In the genomic region with DNA sequence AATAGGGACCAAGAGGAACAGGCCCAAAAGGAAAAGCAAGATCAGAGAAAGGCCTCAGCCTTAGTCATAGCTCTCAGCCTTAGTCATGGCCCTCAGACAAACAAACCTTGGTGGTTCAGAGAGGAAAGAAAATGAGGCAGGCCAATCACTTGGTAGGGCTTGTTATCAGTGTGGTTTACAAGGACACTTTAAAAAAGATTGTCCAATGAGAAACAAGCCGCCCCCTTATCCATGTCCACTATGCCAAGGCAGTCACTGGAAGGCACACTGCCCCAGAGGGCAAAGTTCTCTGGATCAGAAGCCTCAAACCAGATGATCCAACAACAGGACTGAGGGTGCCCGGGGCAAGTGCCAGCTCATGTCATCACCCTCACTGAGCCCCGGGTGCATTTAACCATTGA, we compare ENCODE assay signal across 8 cellular contexts.
DNase-seq lines count a peak whose midpoint lies in the region; ATAC-seq, FAIRE-seq and TF ChIP-seq lines count a peak whose summit lies in the region.
"Not testable (repeated sequence)": the region's sequence is repeated elsewhere in the genome, so short reads cannot be mapped to it uniquely, and the experiment has no call there.

No MANE protein-coding gene starts in this region.

- POLR2A ChIA-PET in AG04450 (lab: Yijun Ruan, JAX) = interaction anchor here (0.6 kb wide), 1 partner anchor 10 kb away, joined by 3 read pairs; no protein-coding TSS in a partner anchor
- POLR2A ChIA-PET in HCT116 (lab: Charles Lee) = interaction anchor here (0.7 kb wide), 1 partner anchor 81 kb away, joined by 4 read pairs; no protein-coding TSS in a partner anchor
- POLR2A ChIA-PET in activated CD4-positive, alpha-beta memory T cell treated with anti-CD3 and anti-CD28 coated beads, Interleukin-2, amount 10 ng/mL, durations not matched to agents 7 days and 5 days (lab: Charles Lee) = not testable (repeated sequence)

- H3K4me2 ChIP-seq in HCT116 (ENCODE audit: low read length) = peak overlapping the region; percentile 31
- peak overlapping the region; percentile 46 for H3K4me2 ChIP-seq in astrocyte (ENCODE audit: low read length)

- H4K20me1 ChIP-seq in HCT116 (ENCODE audit: insufficient read depth); astrocyte (ENCODE audit: insufficient read depth, low read length): not testable (repeated sequence)

- not testable (repeated sequence) for H3K4me1 Mint-ChIP-seq in activated CD4-positive, alpha-beta memory T cell treated with anti-CD3 and anti-CD28 coated beads, Interleukin-2, amount 10 ng/mL, durations not matched to agents 7 days and 5 days; astrocyte (ENCODE audit: low read depth, unreplicated experiment)

- not testable (repeated sequence) for H3K9ac ChIP-seq in HCT116 (ENCODE audit: low read length); astrocyte (ENCODE audit: low read length)

- not testable (repeated sequence) for H2AFZ ChIP-seq in HCT116 (ENCODE audit: low read depth, low read length, poor library complexity, severe bottlenecking)
- peak overlapping the region; percentile 10 for H2AFZ ChIP-seq in astrocyte (ENCODE audit: low read depth, low read length)

- not testable (repeated sequence) for DNase-seq in AG04450 (ENCODE audit: low read depth, low spot score)
- DNase-seq in HCT116 (ENCODE audit: low read depth, low spot score) (peak; percentile 57), RKO (ENCODE audit: low spot score) (peak; percentile 32), astrocyte (ENCODE audit: low read depth) (peak; percentile 78), epithelial cell of prostate (ENCODE audit: low read depth, low spot score) (peak; percentile 52), iris pigment epithelial cell (ENCODE audit: low read depth) (peak; percentile 83), small intestine (peak; percentile 7)
- peak; percentile 19 for DNase-seq in activated CD4-positive, alpha-beta memory T cell treated with anti-CD3 and anti-CD28 coated beads, Interleukin-2, amount 10 ng/mL, durations not matched to agents 7 days and 5 days

- WGBS in small intestine, 3 donors = 18 to 41% (median 21%) methylated on average over 3 of the region's 3 CpGs

- not testable (repeated sequence) for H3K27me3 Mint-ChIP-seq in activated CD4-positive, alpha-beta memory T cell treated with anti-CD3 and anti-CD28 coated beads, Interleukin-2, amount 10 ng/mL, durations not matched to agents 7 days and 5 days; astrocyte (ENCODE audit: low read depth, unreplicated experiment)

- H3K36me3 Mint-ChIP-seq in activated CD4-positive, alpha-beta memory T cell treated with anti-CD3 and anti-CD28 coated beads, Interleukin-2, amount 10 ng/mL, durations not matched to agents 7 days and 5 days (ENCODE audit: low read depth); astrocyte (ENCODE audit: low read depth, unreplicated experiment): not testable (repeated sequence)

- H3K27ac ChIP-seq in AG04450 (ENCODE audit: low read depth, low read length) (peak overlapping the region; percentile 21), epithelial cell of prostate (peak overlapping the region; percentile 17)
- not testable (repeated sequence) for H3K27ac ChIP-seq in HCT116 (ENCODE audit: low read depth, low read length); astrocyte (ENCODE audit: low read depth, low read length); small intestine (ENCODE audit: low read depth in 1 of 2, low read length in 1 of 2)

- not testable (repeated sequence) for H3K36me3 ChIP-seq in HCT116 (ENCODE audit: control insufficient read depth in 1 of 2, insufficient read depth in 2 of 2, low read length in 2 of 2); astrocyte (ENCODE audit: insufficient read depth, low read length); small intestine (ENCODE audit: control insufficient read depth in 2 of 2, insufficient read depth in 2 of 2, low read length in 2 of 2)

- not testable (repeated sequence) for TF ChIP-seq RAD21 in HCT116 (IDR thresholded peaks at IDR 0.05; ENCODE audit: low read depth)

- CTCF ChIA-PET in AG04450 (lab: Charles Lee); HCT116 (lab: Charles Lee); activated CD4-positive, alpha-beta memory T cell treated with anti-CD3 and anti-CD28 coated beads, Interleukin-2, amount 10 ng/mL, durations not matched to agents 7 days and 5 days (lab: Charles Lee): not testable (repeated sequence)

- H3K27ac Mint-ChIP-seq in activated CD4-positive, alpha-beta memory T cell treated with anti-CD3 and anti-CD28 coated beads, Interleukin-2, amount 10 ng/mL, durations not matched to agents 7 days and 5 days; astrocyte (ENCODE audit: unreplicated experiment): not testable (repeated sequence)

- H3K9me3 Mint-ChIP-seq in activated CD4-positive, alpha-beta memory T cell treated with anti-CD3 and anti-CD28 coated beads, Interleukin-2, amount 10 ng/mL, durations not matched to agents 7 days and 5 days; astrocyte (ENCODE audit: unreplicated experiment): not testable (repeated sequence)

- not testable (repeated sequence) for FAIRE-seq in astrocyte (lab: Jason Lieb, UNC); small intestine (lab: Jason Lieb, UNC)

- H3K79me2 ChIP-seq in HCT116 (ENCODE audit: insufficient read depth, low read length); astrocyte (ENCODE audit: insufficient read depth, low read length): not testable (repeated sequence)

- H3K9me3 ChIP-seq in AG04450 (ENCODE audit: control insufficient read depth, insufficient read depth, low read length); HCT116 (ENCODE audit: control insufficient read depth in 1 of 2, insufficient read depth in 1 of 2, low read depth in 1 of 2, low read length in 2 of 2); astrocyte (ENCODE audit: insufficient read depth, low read depth, low read length); small intestine (ENCODE audit: control insufficient read depth, low read depth): not testable (repeated sequence)

- not testable (repeated sequence) for H3K4me3 ChIP-seq in AG04450 (ENCODE audit: low read depth, low read length); HCT116 (replicated peaks in 1 of 2; ENCODE audit: low read depth in 1 of 2, low read length in 2 of 2); astrocyte (ENCODE audit: insufficient read depth, low read depth, low read length); small intestine (ENCODE audit: low read depth in 1 of 2, low read length in 2 of 2)

- not testable (repeated sequence) for H3K27me3 ChIP-seq in AG04450 (ENCODE audit: control insufficient read depth, insufficient read depth, low read length); HCT116 (ENCODE audit: insufficient read depth, low read length); astrocyte (ENCODE audit: insufficient read depth, low read length); small intestine (ENCODE audit: control insufficient read depth in 2 of 2, insufficient read depth in 2 of 2, low read length in 2 of 2)

- peaks cover 2 to 12% of the 10 kb centered on the region in 2 experiments; a peak in 3 of 4 replicates for H3K4me1 ChIP-seq in HCT116 (ENCODE audit: control insufficient read depth in 1 of 2, insufficient read depth in 2 of 2, low read length in 2 of 2)
- not testable (repeated sequence) for H3K4me1 ChIP-seq in astrocyte (ENCODE audit: insufficient read depth, low read length); small intestine (ENCODE audit: control insufficient read depth in 2 of 2, insufficient read depth in 1 of 2, low read depth in 1 of 2, low read length in 1 of 2)

- not testable (repeated sequence) for H3K4me3 Mint-ChIP-seq in activated CD4-positive, alpha-beta memory T cell treated with anti-CD3 and anti-CD28 coated beads, Interleukin-2, amount 10 ng/mL, durations not matched to agents 7 days and 5 days; astrocyte (ENCODE audit: unreplicated experiment)

- peak; percentile 81 for ATAC-seq in HCT116

- intact Hi-C loops in HCT116 (cut with micrococcal nuclease) = not testable (repeated sequence)

- TF ChIP-seq POLR2A in HCT116 (IDR thresholded peaks at IDR 0.05; ENCODE audit: borderline replicate concordance, extremely low read depth, insufficient read depth, insufficient read length) = not testable (repeated sequence)

- RAD21 ChIA-PET in HCT116 (lab: Charles Lee; ENCODE audit: low non-redundant PET in 1 of 2, low total read pairs in 2 of 2, uncharacterized antibody in 2 of 2, unreplicated experiment in 2 of 2) = interaction anchor here in 1 of 2 experiments (0.9 kb wide), 1 partner anchor 82 kb away, joined by 3 read pairs; no protein-coding TSS in a partner anchor

- BruUV-seq in HCT116 (replicated peaks; lab: Mats Ljungman, UMichigan) = not testable (repeated sequence)

- TF ChIP-seq CTCF in AG04450 (IDR thresholded peaks at IDR 0.05; ENCODE audit: low read depth, low read length); HCT116 (IDR thresholded peaks at IDR 0.05 in 2 of 3, conservative IDR thresholded peaks at IDR 0.05 in 1 of 3; ENCODE audit: borderline replicate concordance in 1 of 3, insufficient read depth in 1 of 3, low read depth in 2 of 3, low read length in 2 of 3); astrocyte (IDR thresholded peaks at IDR 0.05; ENCODE audit: insufficient read depth, low read depth, low read length): not testable (repeated sequence)

- H3K9me2 ChIP-seq in HCT116 (ENCODE audit: insufficient read depth) = not testable (repeated sequence)

TF ChIP-seq in HCT116, 20 proteins besides CTCF, POLR2A, EP300 and RAD21:
- TF ChIP-seq CBX3 (IDR thresholded peaks at IDR 0.05; ENCODE audit: low read depth) = 0 out of 2 replicates have a peak, but pooled peaks have one; percentile 37
- TF ChIP-seq JUND (IDR thresholded peaks at IDR 0.05) = peak; percentile 27; the same call in 1 of the 2 replicates
- peak; percentile 52 for TF ChIP-seq FOSL1 (IDR thresholded peaks at IDR 0.05; ENCODE audit: low read depth)
